9 cellular contexts compared by ENCODE assay signal in the genomic region with DNA sequence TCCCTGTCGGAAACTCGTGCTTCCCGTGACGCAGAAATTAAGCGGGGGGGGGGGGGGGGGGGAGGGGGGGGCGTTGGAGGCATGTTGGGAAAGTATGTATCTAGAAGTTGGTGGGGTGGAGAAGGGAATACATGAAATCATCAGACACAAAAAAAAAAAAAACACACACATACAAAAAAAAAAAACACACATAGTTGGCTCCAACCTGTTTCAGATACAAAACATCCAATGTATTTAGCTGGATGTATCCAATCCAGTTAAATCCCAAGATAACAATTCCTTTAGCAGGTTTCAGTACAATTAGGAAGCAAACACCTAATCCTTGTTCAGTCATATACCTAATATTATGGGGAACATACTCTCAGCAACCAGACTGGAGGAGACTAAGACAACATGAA. TPM values are rescaled to one million over a fixed set of nuclear protein-coding genes. Genes with fewer than 3 reads are reported as not detected.
DNase-seq lines count a peak whose midpoint lies in the region; ATAC-seq, FAIRE-seq and TF ChIP-seq lines count a peak whose summit lies in the region.
"Had no signal": no experiment of that assay in that cellular context is flagged by ENCODE, and none has a peak within 500 bp of the region (broad histone marks: within the 10 kb centered on the region; RNA-seq: fewer than 3 reads in every experiment).

No MANE protein-coding gene starts in this region.

- H3K4me1 ChIP-seq in stomach: peaks cover 26 to 47% (median 41%) of the 10 kb centered on the region in 4 donors

- H3K4me3 Mint-ChIP-seq in immature natural killer cell: peak overlapping the region; percentile 92 to 95 (median 93)

- no peaks in the 10 kb centered on the region for H3K27me3 ChIP-seq in stomach

- TF ChIP-seq POLR2A in stomach (IDR thresholded peaks at IDR 0.05): no peak

- H3K36me3 Mint-ChIP-seq in activated naive CD4-positive, alpha-beta T cell treated with anti-CD3 and anti-CD28 coated beads, Interleukin-2, amount 50 U/mL, for 72 hours: peaks cover 0 to 4% of the 10 kb centered on the region in 2 donors
- H3K36me3 Mint-ChIP-seq in immature natural killer cell: no peaks in the 10 kb centered on the region

- intact Hi-C loops in stomach (cut with DNase I; ENCODE audit: low total_unique reads): no loop called here

- no peaks in the 10 kb centered on the region for H3K9me3 Mint-ChIP-seq in activated naive CD4-positive, alpha-beta T cell treated with anti-CD3 and anti-CD28 coated beads, Interleukin-2, amount 50 U/mL, for 72 hours
- H3K9me3 Mint-ChIP-seq in immature natural killer cell: no peaks in the 10 kb centered on the region

- FAIRE-seq in frontal cortex (lab: Jason Lieb, UNC): no peak
- FAIRE-seq: A204.1 had no signal

- H3K4me3 ChIP-seq in stomach: peak overlapping the region; percentile 65 to 97 (median 81)

- H3K36me3 ChIP-seq in stomach: no peaks in the 10 kb centered on the region

- no peak for TF ChIP-seq CTCF in stomach (IDR thresholded peaks at IDR 0.05)

- H3K9me3 ChIP-seq in stomach: no peaks in the 10 kb centered on the region

- no peak for ATAC-seq in activated naive CD4-positive, alpha-beta T cell treated with anti-CD3 and anti-CD28 coated beads, Interleukin-2, amount 50 U/mL, for 72 hours

- peaks cover 19 to 28% of the 10 kb centered on the region in 2 donors for H3K4me1 Mint-ChIP-seq in immature natural killer cell

- peaks cover 0 to 2% (median 2%) of the 10 kb centered on the region in 3 donors for H3K27me3 Mint-ChIP-seq in immature natural killer cell (ENCODE audit: low read depth in 3 of 3)

- peak overlapping the region; percentile 85 to 93 for H3K27ac Mint-ChIP-seq in activated naive CD4-positive, alpha-beta T cell treated with anti-CD3 and anti-CD28 coated beads, Interleukin-2, amount 50 U/mL, for 72 hours
- H3K27ac Mint-ChIP-seq in immature natural killer cell: peak overlapping the region; percentile 88 to 99 (median 96)

- 0% methylated on average over 4 to 6 of the region's 6 CpGs for WGBS in stomach, 5 donors

- no peak for TF ChIP-seq EP300 in stomach (IDR thresholded peaks at IDR 0.05)

- peak; percentile 42 for DNase-seq in NCI-H2171 treated with DMSO at 0.1 percent for 48 hours (lab: John Stamatoyannopoulos, UW)
- no peak for DNase-seq in NCI-H2171 (lab: John Stamatoyannopoulos, UW)
- DNase-seq in activated naive CD4-positive, alpha-beta T cell treated with anti-CD3 and anti-CD28 coated beads, Interleukin-2, amount 50 U/mL, for 72 hours (ENCODE audit: low spot score in 2 of 2): no peak
- no peak for DNase-seq in immature natural killer cell
- DNase-seq in stomach: no peak
- no peak for DNase-seq in frontal cortex (ENCODE audit: low spot score in 2 of 2)
- DNase-seq in NCI-H446 treated with DMSO at 0.1 percent for 48 hours (lab: John Stamatoyannopoulos, UW): no peak
- no peak for DNase-seq in NOMO-1 treated with DMSO at 0.1 percent for 48 hours (lab: John Stamatoyannopoulos, UW; ENCODE audit: unreplicated experiment)

- peak overlapping the region; percentile 82 to 94 (median 91) for H3K27ac ChIP-seq in stomach

RNA-seq across cellular contexts. Expression of a gene that starts 29.6 kb away (rescaled TPM):
- 10 to 100 TPM; 15.1 to 24.9 TPM for total RNA-seq in activated naive CD4-positive, alpha-beta T cell treated with anti-CD3 and anti-CD28 coated beads, Interleukin-2, amount 50 U/mL, for 72 hours
- 10 to 100 TPM in 1 of 3 donors, 1 to 10 TPM in 2; 2.5 to 13.7 (median 4.9) TPM for polyA plus RNA-seq in immature natural killer cell
- 10 to 100 TPM in 3 of 5 donors, 1 to 10 TPM in 2; 5.5 to 29.6 (median 14.0) TPM for total RNA-seq in stomach
- 1 to 10 TPM; 4.4 to 8.3 (median 6.6) TPM for polyA plus RNA-seq in stomach
- 2.4 TPM for total RNA-seq in frontal cortex

RNA-seq across cellular contexts. Expression of a gene that starts 41.8 kb away (rescaled TPM):
- 10 to 100 TPM; 33.9 to 74.1 TPM for total RNA-seq in activated naive CD4-positive, alpha-beta T cell treated with anti-CD3 and anti-CD28 coated beads, Interleukin-2, amount 50 U/mL, for 72 hours
- polyA plus RNA-seq in immature natural killer cell: 10 to 100 TPM; 32.6 to 48.9 (median 43.5) TPM
- 10 to 100 TPM; 23.1 to 97.0 (median 60.0) TPM for total RNA-seq in stomach
- 10 to 100 TPM; 36.7 to 50.3 (median 42.6) TPM for polyA plus RNA-seq in stomach
- 19.6 TPM for total RNA-seq in frontal cortex
